In genomic region chr2:69629921-69630608, GRCh38 we compare ENCODE assay signal across 27 cellular contexts. TPM values are rescaled to one million over a fixed set of nuclear protein-coding genes. Genes with fewer than 3 reads are reported as not detected.
DNase-seq lines count a peak whose midpoint lies in the region; ATAC-seq and TF ChIP-seq lines count a peak whose summit lies in the region.
"Had no signal": no experiment of that assay in that cellular context is flagged by ENCODE, and none has a peak within 500 bp of the region (broad histone marks: within the 10 kb centered on the region; RNA-seq: fewer than 3 reads in every experiment).

No MANE protein-coding gene starts in this region.

- no peaks in the 10 kb centered on the region for H3K27me3 Mint-ChIP-seq in activated CD8-positive, alpha-beta memory T cell treated with anti-CD3 and anti-CD28 coated beads, Interleukin-2, amount 10 ng/mL, durations not matched to agents 7 days and 5 days
- H3K27me3 Mint-ChIP-seq in CD8-positive, alpha-beta T cell (ENCODE audit: low read depth) = no peaks in the 10 kb centered on the region
- H3K27me3 Mint-ChIP-seq in activated T-helper 17 cell treated with anti-CD3 and anti-CD28 coated beads, Interleukin-2, amount 50 U/mL, for 72 hours = no peaks in the 10 kb centered on the region
- no peaks in the 10 kb centered on the region for H3K27me3 Mint-ChIP-seq in naive thymus-derived CD8-positive, alpha-beta T cell

- H3K36me3 Mint-ChIP-seq in activated CD8-positive, alpha-beta memory T cell treated with anti-CD3 and anti-CD28 coated beads, Interleukin-2, amount 10 ng/mL, durations not matched to agents 7 days and 5 days = peaks cover 14% of the 10 kb centered on the region
- peaks cover 34% of the 10 kb centered on the region for H3K36me3 Mint-ChIP-seq in CD8-positive, alpha-beta T cell
- H3K36me3 Mint-ChIP-seq in activated T-helper 17 cell treated with anti-CD3 and anti-CD28 coated beads, Interleukin-2, amount 50 U/mL, for 72 hours (ENCODE audit: low read depth) = peaks cover 29% of the 10 kb centered on the region
- peaks cover 0 to 35% (median 8%) of the 10 kb centered on the region in 3 donors for H3K36me3 Mint-ChIP-seq in naive thymus-derived CD8-positive, alpha-beta T cell

- no peak overlapping the region for H3K27ac ChIP-seq in CD8-positive, alpha-beta T cell (ENCODE audit: low read depth, low read length)
- H3K27ac ChIP-seq: cardiac muscle cell, colonic mucosa, KMS-11, SK-N-MC, uterus had no signal

- no peaks in the 10 kb centered on the region for H3K9me3 ChIP-seq in CD8-positive, alpha-beta T cell (ENCODE audit: low read length)
- H3K9me3 ChIP-seq: colonic mucosa, mucosa of descending colon, uterus had no signal

- POLR2A ChIA-PET in CD8-positive, alpha-beta T cell (lab: Charles Lee) = interaction anchor here (3.8 kb wide), 1 partner anchor 14 kb away, joined by 13 read pairs; the partner anchor contains the start of gene AAK1
- POLR2A ChIA-PET in naive thymus-derived CD8-positive, alpha-beta T cell (lab: Charles Lee) = interaction anchor here (3.1 kb wide), 1 partner anchor 14 kb away, joined by 14 read pairs; the partner anchor contains the start of gene AAK1

- H3K4me1 ChIP-seq in CD8-positive, alpha-beta T cell (ENCODE audit: insufficient read depth, low read length) = peaks cover 71% of the 10 kb centered on the region
- H3K4me1 ChIP-seq: colonic mucosa, uterus had no signal

- no peaks in the 10 kb centered on the region for H3K9me3 Mint-ChIP-seq in activated CD8-positive, alpha-beta memory T cell treated with anti-CD3 and anti-CD28 coated beads, Interleukin-2, amount 10 ng/mL, durations not matched to agents 7 days and 5 days (ENCODE audit: low read depth)
- no peaks in the 10 kb centered on the region for H3K9me3 Mint-ChIP-seq in CD8-positive, alpha-beta T cell
- no peaks in the 10 kb centered on the region for H3K9me3 Mint-ChIP-seq in activated T-helper 17 cell treated with anti-CD3 and anti-CD28 coated beads, Interleukin-2, amount 50 U/mL, for 72 hours
- H3K9me3 Mint-ChIP-seq in naive thymus-derived CD8-positive, alpha-beta T cell = no peaks in the 10 kb centered on the region
- H3K9me3 Mint-ChIP-seq: activated T-helper 1 cell treated with anti-CD3 and anti-CD28 coated beads, Interleukin-12 subunit alpha, Interleukin-12 subunit beta, Interleukin-2, Interleukin-4 antibody, amounts not matched to agents 30 ng/mL and 10 ng/mL and 1 ng/mL, durations not matched to agents 14 hours and 24 hours and 36 hours; nephron had no signal

- intact Hi-C loops in CD8-positive, alpha-beta T cell (cut with DNase I, micrococcal nuclease) = loop anchor here (2.0 to 5.0 kb wide), 2 partner anchors 13 to 82 kb away; partner anchors contain the start of gene AAK1 (in 1 of the 2)

- CTCF ChIA-PET in activated CD8-positive, alpha-beta memory T cell treated with anti-CD3 and anti-CD28 coated beads, Interleukin-2, amount 10 ng/mL, durations not matched to agents 7 days and 5 days (lab: Charles Lee) = interaction anchor here (1.2 to 3.5 kb wide), 2 partner anchors 9 to 48 kb away, joined by 3 to 13 read pairs; no protein-coding TSS in a partner anchor
- CTCF ChIA-PET in CD8-positive, alpha-beta T cell (lab: Charles Lee) = interaction anchor here (1.2 to 2.7 kb wide), 2 partner anchors 85 to 94 kb away, joined by 3 to 12 read pairs; no protein-coding TSS in a partner anchor

- TF ChIP-seq POLR2A in GM18505 (IDR thresholded peaks at IDR 0.05; ENCODE audit: borderline replicate concordance, extremely low read depth, insufficient read depth, insufficient read length) = no peak

- no peaks in the 10 kb centered on the region for H3K27me3 ChIP-seq in CD8-positive, alpha-beta T cell (ENCODE audit: insufficient read depth, low read length)
- H3K27me3 ChIP-seq: cardiac muscle cell, colonic mucosa, uterus had no signal

- H3K36me3 ChIP-seq in CD8-positive, alpha-beta T cell (ENCODE audit: insufficient read depth, low read length) = peaks cover 1% of the 10 kb centered on the region
- H3K36me3 ChIP-seq: cardiac muscle cell, colonic mucosa, uterus had no signal

- H3K4me3 ChIP-seq in CD8-positive, alpha-beta T cell (ENCODE audit: low read depth, low read length) = no peak overlapping the region
- H3K4me3 ChIP-seq: cardiac muscle cell, colonic mucosa, GM12878, mucosa of descending colon, SK-N-MC, uterus had no signal

- no peak for TF ChIP-seq CTCF in CD8-positive, alpha-beta T cell (IDR thresholded peaks at IDR 0.05)

- no peak for DNase-seq in activated CD8-positive, alpha-beta memory T cell treated with anti-CD3 and anti-CD28 coated beads, Interleukin-2, amount 10 ng/mL, durations not matched to agents 7 days and 5 days
- no peak for DNase-seq in activated CD8-positive, alpha-beta memory T cell treated with anti-CD3 and anti-CD28 coated beads, Interleukin-2, amount 50 U/mL, for 48 hours
- DNase-seq in CD8-positive, alpha-beta T cell = no peak
- no peak for DNase-seq in naive thymus-derived CD8-positive, alpha-beta T cell
- DNase-seq in NCI-H1092 (lab: John Stamatoyannopoulos, UW) = no peak
- DNase-seq: activated CD4-positive, CD25-positive, alpha-beta regulatory T cell treated with anti-CD3 and anti-CD28 coated beads, Interleukin-2, amount 50 U/mL, for 72 hours; colonic mucosa; DMS153; effector CD8-positive, alpha-beta T cell; mammary epithelial cell; mucosa of descending colon; NCI-H1417 treated with DMSO at 0.1 percent for 48 hours; NCI-H2029 treated with DMSO at 0.1 percent for 48 hours; NCI-H524 treated with DMSO at 0.1 percent for 48 hours; NK-92 treated with Interleukin-12 subunit alpha and Interleukin-12 subunit beta, amount 100 ng/mL, for 24 hours; stimulated activated naive CD4-positive, alpha-beta T cell; uterus had no signal

- peaks cover 28% of the 10 kb centered on the region for H3K4me1 Mint-ChIP-seq in activated CD8-positive, alpha-beta memory T cell treated with anti-CD3 and anti-CD28 coated beads, Interleukin-2, amount 10 ng/mL, durations not matched to agents 7 days and 5 days
- peaks cover 38% of the 10 kb centered on the region for H3K4me1 Mint-ChIP-seq in CD8-positive, alpha-beta T cell (ENCODE audit: low read depth)
- H3K4me1 Mint-ChIP-seq in activated T-helper 17 cell treated with anti-CD3 and anti-CD28 coated beads, Interleukin-2, amount 50 U/mL, for 72 hours = peaks cover 23% of the 10 kb centered on the region
- H3K4me1 Mint-ChIP-seq in naive thymus-derived CD8-positive, alpha-beta T cell = peaks cover 22 to 43% (median 32%) of the 10 kb centered on the region in 4 donors
- H3K4me1 Mint-ChIP-seq: nephron had no signal

- ATAC-seq in activated CD8-positive, alpha-beta memory T cell treated with anti-CD3 and anti-CD28 coated beads, Interleukin-2, amount 10 ng/mL, durations not matched to agents 7 days and 5 days = no peak
- ATAC-seq in CD8-positive, alpha-beta T cell = no peak
- ATAC-seq in activated T-helper 17 cell treated with anti-CD3 and anti-CD28 coated beads, Interleukin-2, amount 50 U/mL, for 72 hours (replicated peaks) = no peak
- ATAC-seq in naive thymus-derived CD8-positive, alpha-beta T cell = no peak
- ATAC-seq in HG03565 (IDR thresholded peaks at IDR 0.05; ENCODE audit: unreplicated experiment) (no peak), GM18505 (IDR thresholded peaks at IDR 0.05; ENCODE audit: unreplicated experiment) (no peak)
- ATAC-seq: GM12878, mucosa of descending colon had no signal

- peak overlapping the region; percentile 13 for H3K27ac Mint-ChIP-seq in activated CD8-positive, alpha-beta memory T cell treated with anti-CD3 and anti-CD28 coated beads, Interleukin-2, amount 10 ng/mL, durations not matched to agents 7 days and 5 days
- H3K27ac Mint-ChIP-seq in CD8-positive, alpha-beta T cell = peak overlapping the region; percentile 83
- peak overlapping the region; percentile 53 for H3K27ac Mint-ChIP-seq in activated T-helper 17 cell treated with anti-CD3 and anti-CD28 coated beads, Interleukin-2, amount 50 U/mL, for 72 hours
- H3K27ac Mint-ChIP-seq in naive thymus-derived CD8-positive, alpha-beta T cell = peak overlapping the region in 8 of 10 donors; percentile 43 to 90 (median 84)
- H3K27ac Mint-ChIP-seq: B cell, nephron had no signal

- H3K4me3 Mint-ChIP-seq in activated CD8-positive, alpha-beta memory T cell treated with anti-CD3 and anti-CD28 coated beads, Interleukin-2, amount 10 ng/mL, durations not matched to agents 7 days and 5 days = no peak overlapping the region
- no peak overlapping the region for H3K4me3 Mint-ChIP-seq in CD8-positive, alpha-beta T cell
- peak overlapping the region; percentile 57 for H3K4me3 Mint-ChIP-seq in activated T-helper 17 cell treated with anti-CD3 and anti-CD28 coated beads, Interleukin-2, amount 50 U/mL, for 72 hours
- peak overlapping the region in 9 of 10 donors; percentile 21 to 65 (median 46) for H3K4me3 Mint-ChIP-seq in naive thymus-derived CD8-positive, alpha-beta T cell
- H3K4me3 Mint-ChIP-seq: activated T-helper 1 cell treated with anti-CD3 and anti-CD28 coated beads, Interleukin-12 subunit alpha, Interleukin-12 subunit beta, Interleukin-2, Interleukin-4 antibody, amounts not matched to agents 30 ng/mL and 10 ng/mL and 1 ng/mL, durations not matched to agents 14 hours and 24 hours and 36 hours; B cell; nephron had no signal

RNA-seq across cellular contexts. Expression of gene AAK1, which starts 13.5 kb away (rescaled TPM):
- 10 to 100 TPM; 94.0 to 99.5 TPM for total RNA-seq in activated CD8-positive, alpha-beta memory T cell treated with anti-CD3 and anti-CD28 coated beads, Interleukin-2, amount 10 ng/mL, durations not matched to agents 7 days and 5 days
- 100 to 1,000 TPM; 156 to 174 TPM for total RNA-seq in CD8-positive, alpha-beta T cell
- 100 to 1,000 TPM in 1 of 2 donors, 10 to 100 TPM in 1; 94.3 to 203 TPM for total RNA-seq in activated T-helper 17 cell treated with anti-CD3 and anti-CD28 coated beads, Interleukin-2, amount 50 U/mL, for 72 hours
- 100 to 1,000 TPM; 216 to 222 TPM for total RNA-seq in naive thymus-derived CD8-positive, alpha-beta T cell
- 100 to 1,000 TPM in 1 of 3 donors, 10 to 100 TPM in 2; 59.8 to 106 (median 97.3) TPM for polyA plus RNA-seq in naive thymus-derived CD8-positive, alpha-beta T cell

Comparison
In these comparisons a context has a peak if more than half of its experiments do, and no peak if none do; other contexts are left out.
1. H3K27ac Mint-ChIP-seq: peak in every context shown above with its lines; median percentile 84 in naive thymus-derived CD8-positive, alpha-beta T cell; 83 in CD8-positive, alpha-beta T cell; 53 in activated T-helper 17 cell treated with anti-CD3 and anti-CD28 coated beads, Interleukin-2, amount 50 U/mL, for 72 hours; 13 in activated CD8-positive, alpha-beta memory T cell treated with anti-CD3 and anti-CD28 coated beads, Interleukin-2, amount 10 ng/mL, durations not matched to agents 7 days and 5 days.
2. H3K4me3 Mint-ChIP-seq: peak in activated T-helper 17 cell treated with anti-CD3 and anti-CD28 coated beads, Interleukin-2, amount 50 U/mL, for 72 hours (single experiment) and naive thymus-derived CD8-positive, alpha-beta T cell (9 of 10); none in activated CD8-positive, alpha-beta memory T cell treated with anti-CD3 and anti-CD28 coated beads, Interleukin-2, amount 10 ng/mL, durations not matched to agents 7 days and 5 days (single experiment) and CD8-positive, alpha-beta T cell (single experiment).